ENCODE assay signal across 28 cellular contexts in genomic region chr20:503048-503737, GRCh38.
"Had no signal": no experiment of that assay in that cellular context is flagged by ENCODE, and none has a peak within 500 bp of the region (broad histone marks: within the 10 kb centered on the region; RNA-seq: fewer than 3 reads in every experiment).

No MANE protein-coding gene starts in this region.

- H3K4me3 Mint-ChIP-seq: immature natural killer cell; naive B cell; natural killer cell; stimulated activated naive B cell treated with anti-CD40 and anti-IgM and Interleukin-4, amounts not matched to agents 10 μg/mL and 1 μg/mL and 100 μg/mL, for 72 hours had no signal

- H3K27ac Mint-ChIP-seq: immature natural killer cell; natural killer cell; progenitor cell of endocrine pancreas; stimulated activated naive B cell treated with anti-CD40 and anti-IgM and Interleukin-4, amounts not matched to agents 10 μg/mL and 1 μg/mL and 100 μg/mL, for 72 hours had no signal

- H3K4me1 Mint-ChIP-seq: naive B cell had no signal

- H3K4me1 ChIP-seq: left lung, testis, upper lobe of right lung, uterus had no signal

- H3K27ac ChIP-seq: left lung, lower lobe of right lung, ovary, right atrium auricular region, skin epidermis, stomach, testis, thyroid gland, transverse colon, upper lobe of right lung, uterus had no signal

- H3K36me3 ChIP-seq: ovary, uterus had no signal

- H3K9me3 ChIP-seq: left lung, lower lobe of right lung, ovary, right atrium auricular region, stomach, testis, thyroid gland, transverse colon, upper lobe of right lung, uterus had no signal

- H3K9me3 Mint-ChIP-seq: immature natural killer cell; naive B cell; natural killer cell; stimulated activated naive B cell treated with anti-CD40 and anti-IgM and Interleukin-4, amounts not matched to agents 10 μg/mL and 1 μg/mL and 100 μg/mL, for 72 hours had no signal

- ATAC-seq: left colon; left lung; lower lobe of right lung; natural killer cell; sciatic nerve; stimulated activated naive B cell treated with anti-CD40 and anti-IgM and Interleukin-4, amounts not matched to agents 10 μg/mL and 1 μg/mL and 100 μg/mL, for 72 hours; stimulated activated naive CD8-positive, alpha-beta T cell treated with anti-CD3 and anti-CD28 coated beads, Interleukin-15, Interleukin-2, amounts not matched to agents 100 U/mL and 50 U/mL, for 24 hours; upper lobe of right lung had no signal

- FAIRE-seq: islet of Langerhans, kidney had no signal

- H3K27me3 Mint-ChIP-seq: naive B cell; progenitor cell of endocrine pancreas; stimulated activated naive B cell treated with anti-CD40 and anti-IgM and Interleukin-4, amounts not matched to agents 10 μg/mL and 1 μg/mL and 100 μg/mL, for 72 hours had no signal

- H3K27me3 ChIP-seq: left lung, ovary, right atrium auricular region, stomach, testis, thyroid gland, transverse colon, upper lobe of right lung, uterus had no signal

- H3K4me3 ChIP-seq: left lung, lower lobe of right lung, ovary, right atrium auricular region, skin epidermis, stomach, testis, thyroid gland, transverse colon, upper lobe of right lung, uterus had no signal

- DNase-seq: hypothalamus; immature natural killer cell; kidney; left colon; left lung; lower lobe of right lung; mammary epithelial cell; mesenchymal stem cell; naive B cell; natural killer cell; ovary; stimulated activated CD4-positive, alpha-beta T cell treated with anti-CD3 and anti-CD28 coated beads, Interleukin-12 subunit alpha, Interleukin-12 subunit beta, amount 100 ng/mL, for 4 hours; stimulated activated CD4-positive, alpha-beta T cell treated with anti-CD3 and anti-CD28 coated beads, Interleukin-15, amount 100 ng/mL, for 24 hours; stimulated activated CD4-positive, alpha-beta T cell treated with anti-CD3 and anti-CD28 coated beads, Interleukin-2, amount 100 ng/mL, for 24 hours; stimulated activated CD4-positive, alpha-beta T cell treated with anti-CD3 and anti-CD28 coated beads, Interleukin-4, amount 100 ng/mL, for 1 hour; stimulated activated naive B cell treated with anti-CD40 and anti-IgM and Interleukin-4, amounts not matched to agents 10 μg/mL and 1 μg/mL and 100 μg/mL, for 72 hours; stimulated activated naive CD8-positive, alpha-beta T cell treated with anti-CD3 and anti-CD28 coated beads, Interleukin-15, Interleukin-2, amounts not matched to agents 100 U/mL and 50 U/mL, for 24 hours; stomach; testis; thyroid gland; transverse colon; upper lobe of right lung; uterus had no signal
